Comparison of ENCODE assay signal across 1 cellular context in genomic region chr12:22283508-22283907, GRCh38.
TF ChIP-seq lines count a peak whose summit lies in the region.

No MANE protein-coding gene starts in this region.

TF ChIP-seq in WTC11, 78 proteins besides CTCF, POLR2A, EP300 and RAD21 (continued from another document):
- TF ChIP-seq, protein P1, sequence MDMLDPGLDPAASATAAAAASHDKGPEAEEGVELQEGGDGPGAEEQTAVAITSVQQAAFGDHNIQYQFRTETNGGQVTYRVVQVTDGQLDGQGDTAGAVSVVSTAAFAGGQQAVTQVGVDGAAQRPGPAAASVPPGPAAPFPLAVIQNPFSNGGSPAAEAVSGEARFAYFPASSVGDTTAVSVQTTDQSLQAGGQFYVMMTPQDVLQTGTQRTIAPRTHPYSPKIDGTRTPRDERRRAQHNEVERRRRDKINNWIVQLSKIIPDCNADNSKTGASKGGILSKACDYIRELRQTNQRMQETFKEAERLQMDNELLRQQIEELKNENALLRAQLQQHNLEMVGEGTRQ (CRISPR knock-in tag; IDR thresholded peaks at IDR 0.05) = no peak
- TF ChIP-seq SOX15 (CRISPR knock-in tag; IDR thresholded peaks at IDR 0.05) (no peak), JUN (CRISPR knock-in tag; IDR thresholded peaks at IDR 0.05) (no peak), FOXK1 (CRISPR knock-in tag; IDR thresholded peaks at IDR 0.05) (no peak), SMAD3 (CRISPR knock-in tag; IDR thresholded peaks at IDR 0.05; ENCODE audit: borderline replicate concordance) (no peak), NR3C1 (CRISPR knock-in tag; conservative IDR thresholded peaks at IDR 0.05; ENCODE audit: low read depth) (no peak), ATF1 (CRISPR knock-in tag; IDR thresholded peaks at IDR 0.05) (no peak), FOXP4 (CRISPR knock-in tag; IDR thresholded peaks at IDR 0.05) (no peak), ZBTB43 (CRISPR knock-in tag; IDR thresholded peaks at IDR 0.05) (no peak)
- TF ChIP-seq, protein P2, sequence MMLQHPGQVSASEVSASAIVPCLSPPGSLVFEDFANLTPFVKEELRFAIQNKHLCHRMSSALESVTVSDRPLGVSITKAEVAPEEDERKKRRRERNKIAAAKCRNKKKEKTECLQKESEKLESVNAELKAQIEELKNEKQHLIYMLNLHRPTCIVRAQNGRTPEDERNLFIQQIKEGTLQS (CRISPR knock-in tag; conservative IDR thresholded peaks at IDR 0.05) = no peak
- TF ChIP-seq, protein P3, sequence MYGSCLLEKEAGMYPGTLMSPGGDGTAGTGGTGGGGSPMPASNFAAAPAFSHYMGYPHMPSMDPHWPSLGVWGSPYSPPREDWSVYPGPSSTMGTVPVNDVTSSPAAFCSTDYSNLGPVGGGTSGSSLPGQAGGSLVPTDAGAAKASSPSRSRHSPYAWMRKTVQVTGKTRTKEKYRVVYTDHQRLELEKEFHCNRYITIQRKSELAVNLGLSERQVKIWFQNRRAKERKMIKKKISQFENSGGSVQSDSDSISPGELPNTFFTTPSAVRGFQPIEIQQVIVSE (CRISPR knock-in tag; IDR thresholded peaks at IDR 0.05; ENCODE audit: borderline replicate concordance) = no peak
